Comparison of ENCODE assay signal across 1 cellular context in genomic region chr5:151660616-151661015, GRCh38.
TF ChIP-seq lines count a peak whose summit lies in the region.

No MANE protein-coding gene starts in this region.

TF ChIP-seq in SK-N-SH treated with all-trans-retinoic acid at 6 μM for 48 hours, 23 proteins besides CTCF, POLR2A, EP300 and RAD21 (continued from another document):
- TF ChIP-seq PATZ1 (CRISPR knock-in tag; IDR thresholded peaks at IDR 0.05; ENCODE audit: borderline replicate concordance) = no peak
- no peak for TF ChIP-seq TCF4 (CRISPR knock-in tag; IDR thresholded peaks at IDR 0.05; ENCODE audit: borderline replicate concordance)
- TF ChIP-seq ZNF565 (CRISPR knock-in tag; conservative IDR thresholded peaks at IDR 0.05; ENCODE audit: low read depth) = no peak
- TF ChIP-seq RARB (CRISPR knock-in tag; IDR thresholded peaks at IDR 0.05) = no peak
- TF ChIP-seq TSHZ2 (CRISPR knock-in tag; IDR thresholded peaks at IDR 0.05) = no peak
- no peak for TF ChIP-seq ZC3H10 (CRISPR knock-in tag; IDR thresholded peaks at IDR 0.05)
- TF ChIP-seq CSRNP3 (CRISPR knock-in tag; IDR thresholded peaks at IDR 0.05) = no peak
